ENCODE assay signal across 28 cellular contexts in the genomic region with DNA sequence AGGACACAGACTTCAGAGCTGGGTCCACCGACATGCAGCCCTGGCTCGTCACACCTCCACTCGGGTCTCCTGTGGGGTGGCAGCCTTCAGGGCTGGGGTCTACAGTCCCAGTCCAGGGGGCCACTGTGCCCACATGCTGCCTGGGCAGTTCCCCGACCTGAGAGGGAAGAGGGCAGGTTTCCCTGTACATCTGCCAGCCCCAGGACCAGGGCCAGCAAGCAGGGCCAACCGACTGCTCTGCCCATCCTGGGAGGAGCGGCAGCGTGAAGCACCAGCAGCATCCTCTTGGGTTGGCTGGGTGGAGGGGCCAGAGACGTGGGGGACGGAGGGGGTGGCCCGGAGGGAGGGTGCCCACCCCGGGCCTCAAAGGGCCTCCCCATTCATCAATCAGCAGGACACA.
"Had no signal": no experiment of that assay in that cellular context is flagged by ENCODE, and none has a peak within 500 bp of the region (broad histone marks: within the 10 kb centered on the region; RNA-seq: fewer than 3 reads in every experiment).

No MANE protein-coding gene starts in this region.

- H3K27ac ChIP-seq: brain microvascular endothelial cell, coronary artery, dorsolateral prefrontal cortex, esophagus muscularis mucosa, foreskin keratinocyte, gastrocnemius medialis, VCaP had no signal

- ATAC-seq: activated CD4-positive, CD25-positive, alpha-beta regulatory T cell treated with anti-CD3 and anti-CD28 coated beads, Interleukin-2, amount 50 U/mL, for 24 hours; activated CD8-positive, alpha-beta T cell treated with anti-CD3 and anti-CD28 coated beads for 36 hours; activated T-cell treated with anti-CD3 and anti-CD28 coated beads, Interleukin-2, amount 50 U/mL, for 4 hours; activated T-helper 17 cell treated with anti-CD3 and anti-CD28 coated beads, Interleukin-2, amount 50 U/mL, for 72 hours; effector memory CD8-positive, alpha-beta T cell; foreskin keratinocyte; gastrocnemius medialis had no signal

- H3K4me3 Mint-ChIP-seq: activated B cell treated with CpG ODN at 0.5 μM for 24 hours; activated CD8-positive, alpha-beta T cell treated with anti-CD3 and anti-CD28 coated beads for 36 hours; activated naive CD8-positive, alpha-beta T cell; activated T-cell treated with anti-CD3 and anti-CD28 coated beads, Interleukin-2, amount 50 U/mL, for 4 hours; activated T-helper 17 cell treated with anti-CD3 and anti-CD28 coated beads, Interleukin-2, amount 50 U/mL, for 72 hours; central memory CD8-positive, alpha-beta T cell; dendritic cell treated with granulocyte-macrophage colony-stimulating factor and Interleukin-4, amounts not matched to agents 40 ng/mL and 50 ng/mL, for 4 days; effector memory CD8-positive, alpha-beta T cell had no signal

- H3K36me3 ChIP-seq: brain microvascular endothelial cell, gastrocnemius medialis had no signal

- DNase-seq: activated B cell treated with CpG ODN at 0.5 μM for 24 hours; activated CD4-positive, alpha-beta T cell treated with anti-CD3 and anti-CD28 coated beads for 48 hours; activated CD4-positive, alpha-beta T cell treated with anti-CD3 and anti-CD28 coated beads, Interleukin-2, amount 50 U/mL, for 1 hour; activated CD4-positive, alpha-beta T cell treated with anti-CD3 and anti-CD28 coated beads, Interleukin-2, amount 50 U/mL, for 48 hours; activated CD8-positive, alpha-beta memory T cell treated with anti-CD3 and anti-CD28 coated beads for 24 hours; activated CD8-positive, alpha-beta T cell treated with anti-CD3 and anti-CD28 coated beads for 36 hours; activated effector memory CD4-positive, alpha-beta T cell treated with Interleukin-2 at 50 U/mL for 16 hours; activated gamma-delta T cell treated with Interleukin-2 at 50 U/mL for 16 hours; activated naive CD4-positive, alpha-beta T cell treated with anti-CD3 and anti-CD28 coated beads, Interleukin-2, amount 50 U/mL, for 16 hours; activated naive CD4-positive, alpha-beta T cell treated with Interleukin-2 at 50 U/mL for 16 hours; activated T-cell treated with anti-CD3 and anti-CD28 coated beads, Interleukin-2, amount 50 U/mL, for 4 hours; amniotic stem cell; anterior cingulate cortex; brain microvascular endothelial cell; dorsolateral prefrontal cortex; effector memory CD8-positive, alpha-beta T cell; erythroblast; foreskin keratinocyte; gastrocnemius medialis; T-helper 2 cell had no signal

- H3K27me3 ChIP-seq: brain microvascular endothelial cell, dorsolateral prefrontal cortex, esophagus muscularis mucosa, foreskin keratinocyte had no signal

- H3K9me3 Mint-ChIP-seq: activated B cell treated with CpG ODN at 0.5 μM for 24 hours; activated CD8-positive, alpha-beta T cell treated with anti-CD3 and anti-CD28 coated beads for 36 hours; activated T-cell treated with anti-CD3 and anti-CD28 coated beads, Interleukin-2, amount 50 U/mL, for 4 hours; activated T-helper 17 cell treated with anti-CD3 and anti-CD28 coated beads, Interleukin-2, amount 50 U/mL, for 72 hours; central memory CD8-positive, alpha-beta T cell; dendritic cell treated with granulocyte-macrophage colony-stimulating factor and Interleukin-4, amounts not matched to agents 40 ng/mL and 50 ng/mL, for 4 days; effector memory CD8-positive, alpha-beta T cell had no signal

- H3K9me3 ChIP-seq: esophagus muscularis mucosa, gastrocnemius medialis had no signal

- H3K27ac Mint-ChIP-seq: activated B cell treated with CpG ODN at 0.5 μM for 24 hours; activated CD8-positive, alpha-beta T cell treated with anti-CD3 and anti-CD28 coated beads for 36 hours; activated naive CD8-positive, alpha-beta T cell; activated T-helper 17 cell treated with anti-CD3 and anti-CD28 coated beads, Interleukin-2, amount 50 U/mL, for 72 hours; dendritic cell treated with granulocyte-macrophage colony-stimulating factor and Interleukin-4, amounts not matched to agents 40 ng/mL and 50 ng/mL, for 4 days; effector memory CD8-positive, alpha-beta T cell had no signal

- H3K36me3 Mint-ChIP-seq: activated naive CD8-positive, alpha-beta T cell had no signal

- H3K27me3 Mint-ChIP-seq: activated B cell treated with CpG ODN at 0.5 μM for 24 hours; activated CD8-positive, alpha-beta T cell treated with anti-CD3 and anti-CD28 coated beads for 36 hours; activated naive CD8-positive, alpha-beta T cell; activated T-helper 17 cell treated with anti-CD3 and anti-CD28 coated beads, Interleukin-2, amount 50 U/mL, for 72 hours; central memory CD8-positive, alpha-beta T cell; dendritic cell treated with granulocyte-macrophage colony-stimulating factor and Interleukin-4, amounts not matched to agents 40 ng/mL and 50 ng/mL, for 4 days; effector memory CD8-positive, alpha-beta T cell had no signal

- H3K4me3 ChIP-seq: coronary artery, dorsolateral prefrontal cortex, esophagus muscularis mucosa, gastrocnemius medialis had no signal

- H3K4me1 Mint-ChIP-seq: central memory CD8-positive, alpha-beta T cell had no signal

- H3K4me1 ChIP-seq: gastrocnemius medialis had no signal
